In the genomic region with DNA sequence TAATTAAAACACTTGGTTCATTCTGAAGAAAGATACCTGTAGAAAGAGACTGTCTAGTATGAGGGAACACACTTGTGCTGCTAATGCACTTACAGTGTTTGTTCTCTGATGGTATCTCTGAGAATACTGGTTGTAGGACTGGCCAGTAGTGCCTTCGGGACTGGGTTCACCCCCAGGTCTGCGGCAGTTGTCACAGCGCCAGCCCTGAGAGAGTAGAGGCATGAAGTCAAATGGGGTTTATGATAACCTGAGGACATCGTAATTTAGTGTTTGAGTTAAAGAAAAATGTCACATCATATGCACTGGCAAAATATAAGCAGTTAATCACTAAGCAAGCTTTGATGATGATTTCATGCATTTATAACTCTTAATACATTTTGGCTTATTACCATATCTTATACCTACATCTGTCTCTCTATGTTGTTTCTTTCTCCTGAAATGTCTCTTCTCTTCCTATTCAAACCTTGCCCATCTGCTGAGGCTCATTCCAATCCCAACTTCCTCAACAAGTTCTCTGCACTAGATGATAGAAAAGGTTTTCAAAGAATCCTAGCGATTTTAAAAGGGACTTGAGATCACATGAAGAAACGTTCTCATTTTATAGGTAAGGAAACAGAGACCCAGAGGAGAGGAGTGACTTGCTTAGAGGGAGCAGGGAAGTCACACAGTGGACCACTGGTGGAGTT, we compare ENCODE assay signal across 30 cellular contexts. TPM values are rescaled to one million over a fixed set of nuclear protein-coding genes. Genes with fewer than 3 reads are reported as not detected.
DNase-seq lines count a peak whose midpoint lies in the region; ATAC-seq and TF ChIP-seq lines count a peak whose summit lies in the region.
"Had no signal": no experiment of that assay in that cellular context is flagged by ENCODE, and none has a peak within 500 bp of the region (broad histone marks: within the 10 kb centered on the region; RNA-seq: fewer than 3 reads in every experiment).

No MANE protein-coding gene starts in this region.

- H3K4me3 ChIP-seq in Caco-2 (ENCODE audit: low read depth, low read length) = no peak overlapping the region
- no peak overlapping the region for H3K4me3 ChIP-seq in esophagus muscularis mucosa
- no peak overlapping the region for H3K4me3 ChIP-seq in mesodermal cell (ENCODE audit: extremely low read depth, insufficient read depth, low read length, poor library complexity, severe bottlenecking)
- no peak overlapping the region for H3K4me3 ChIP-seq in body of pancreas
- H3K4me3 ChIP-seq: coronary artery, gastroesophageal sphincter, left ventricle myocardium inferior, SK-N-MC, skin epidermis had no signal

- 77% methylated on average over 6 of the region's 6 CpGs for WGBS in esophagus muscularis mucosa
- WGBS in mesodermal cell (ENCODE audit: insufficient coverage in 2 of 2), 2 experiments = 89 to 92% methylated on average over 3 to 4 of the region's 6 CpGs
- WGBS in body of pancreas, 2 donors = 74 to 89% methylated on average over 6 of the region's 6 CpGs

- H3K27ac Mint-ChIP-seq in Caco-2 (ENCODE audit: unreplicated experiment) = peak overlapping the region; percentile 9
- no peak overlapping the region for H3K27ac Mint-ChIP-seq in activated CD4-positive, alpha-beta memory T cell treated with anti-CD3 and anti-CD28 coated beads for 36 hours
- H3K27ac Mint-ChIP-seq: activated CD4-positive, alpha-beta T cell treated with anti-CD3 and anti-CD28 coated beads for 36 hours; activated naive CD8-positive, alpha-beta T cell treated with anti-CD3 and anti-CD28 coated beads, Interleukin-2, amount 50 U/mL, for 24 hours; brain; immature natural killer cell; natural killer cell; T-helper 17 cell had no signal

- TF ChIP-seq POLR2A in esophagus muscularis mucosa (IDR thresholded peaks at IDR 0.05; ENCODE audit: low read depth) (no peak), body of pancreas (IDR thresholded peaks at IDR 0.05) (no peak)

- BruUV-seq in Caco-2 (replicated peaks; lab: Mats Ljungman, UMichigan) = no TSS peak

- no peak for TF ChIP-seq CTCF in Caco-2 (IDR thresholded peaks at IDR 0.05; ENCODE audit: insufficient read depth in 1 of 2, low read depth in 1 of 2, low read length in 1 of 2, severe bottlenecking in 1 of 2, unreplicated experiment in 1 of 2)
- TF ChIP-seq CTCF in esophagus muscularis mucosa (IDR thresholded peaks at IDR 0.05) = no peak
- no peak for TF ChIP-seq CTCF in body of pancreas (IDR thresholded peaks at IDR 0.05)

- no peak for TF ChIP-seq EP300 in esophagus muscularis mucosa (IDR thresholded peaks at IDR 0.05)

- peaks cover 20% of the 10 kb centered on the region for H3K4me1 Mint-ChIP-seq in Caco-2 (ENCODE audit: low read depth, unreplicated experiment)
- H3K4me1 Mint-ChIP-seq in activated CD4-positive, alpha-beta memory T cell treated with anti-CD3 and anti-CD28 coated beads for 36 hours (ENCODE audit: low read depth) = no peaks in the 10 kb centered on the region
- H3K4me1 Mint-ChIP-seq: activated CD4-positive, alpha-beta T cell treated with anti-CD3 and anti-CD28 coated beads for 36 hours; activated naive CD8-positive, alpha-beta T cell treated with anti-CD3 and anti-CD28 coated beads, Interleukin-2, amount 50 U/mL, for 24 hours; CD14-positive monocyte; immature natural killer cell; natural killer cell; T-helper 17 cell had no signal

- no peaks in the 10 kb centered on the region for H3K9me3 Mint-ChIP-seq in Caco-2 (ENCODE audit: unreplicated experiment)
- no peaks in the 10 kb centered on the region for H3K9me3 Mint-ChIP-seq in activated CD4-positive, alpha-beta memory T cell treated with anti-CD3 and anti-CD28 coated beads for 36 hours
- H3K9me3 Mint-ChIP-seq: brain, CD14-positive monocyte, immature natural killer cell, natural killer cell had no signal

- DNase-seq in Caco-2 (no peak), esophagus muscularis mucosa (ENCODE audit: extremely low spot score) (peak; percentile 24), COLO668 (lab: John Stamatoyannopoulos, UW; ENCODE audit: unreplicated experiment) (no peak), mucosa of gallbladder (ENCODE audit: low spot score) (no peak), body of pancreas (no peak)
- DNase-seq in activated CD4-positive, alpha-beta memory T cell treated with anti-CD3 and anti-CD28 coated beads for 36 hours = no peak
- DNase-seq: ACHN; activated CD4-positive, alpha-beta T cell treated with anti-CD3 and anti-CD28 coated beads for 36 hours; activated CD8-positive, alpha-beta memory T cell treated with anti-CD3 and anti-CD28 coated beads for 24 hours; activated effector memory CD4-positive, alpha-beta T cell treated with anti-CD3 and anti-CD28 coated beads, Interleukin-2, amount 50 U/mL, for 16 hours; activated naive CD8-positive, alpha-beta T cell treated with anti-CD3 and anti-CD28 coated beads, Interleukin-2, amount 50 U/mL, for 24 hours; activated T-cell treated with anti-CD3 and anti-CD28 coated beads, Interleukin-2, amount 50 U/mL, for 1 hour; effector memory CD4-positive, alpha-beta T cell; hippocampal formation; immature natural killer cell; left ventricle myocardium inferior; natural killer cell; NCI-H1436 treated with DMSO at 0.1 percent for 48 hours; NCI-H446 treated with DMSO at 0.1 percent for 48 hours; occipital lobe; stimulated activated CD4-positive, alpha-beta T cell treated with anti-CD3 and anti-CD28 coated beads, Interleukin-1b, Interleukin-23, amount 100 ng/mL, for 48 hours; T-helper 17 cell had no signal

- no peak overlapping the region for H3K4me3 Mint-ChIP-seq in Caco-2 (ENCODE audit: unreplicated experiment)
- no peak overlapping the region for H3K4me3 Mint-ChIP-seq in activated CD4-positive, alpha-beta memory T cell treated with anti-CD3 and anti-CD28 coated beads for 36 hours
- H3K4me3 Mint-ChIP-seq: activated CD4-positive, alpha-beta T cell treated with anti-CD3 and anti-CD28 coated beads for 36 hours; activated naive CD8-positive, alpha-beta T cell treated with anti-CD3 and anti-CD28 coated beads, Interleukin-2, amount 50 U/mL, for 24 hours; brain; CD14-positive monocyte; immature natural killer cell; natural killer cell; T-helper 17 cell had no signal

- intact Hi-C loops in Caco-2 (cut with micrococcal nuclease; ENCODE audit: unreplicated experiment) (no loop called here), esophagus muscularis mucosa (cut with DNase I) (no loop called here), body of pancreas (cut with DNase I) (no loop called here)
- intact Hi-C loops in activated CD4-positive, alpha-beta memory T cell treated with anti-CD3 and anti-CD28 coated beads for 36 hours (cut with micrococcal nuclease) = no loop called here

- H3K36me3 Mint-ChIP-seq in Caco-2 (ENCODE audit: insufficient read depth, unreplicated experiment) = peaks cover 98% of the 10 kb centered on the region
- peaks cover 41% of the 10 kb centered on the region for H3K36me3 Mint-ChIP-seq in activated CD4-positive, alpha-beta memory T cell treated with anti-CD3 and anti-CD28 coated beads for 36 hours
- H3K36me3 Mint-ChIP-seq: natural killer cell had no signal

- ATAC-seq in SK-N-SH treated with all-trans-retinoic acid at 6 μM for 48 hours (no peak), body of pancreas (no peak)
- ATAC-seq: activated CD4-positive, alpha-beta T cell treated with anti-CD3 and anti-CD28 coated beads for 36 hours; activated naive CD8-positive, alpha-beta T cell treated with anti-CD3 and anti-CD28 coated beads, Interleukin-2, amount 50 U/mL, for 24 hours; gastroesophageal sphincter; natural killer cell; T-helper 17 cell had no signal

- CTCF ChIA-PET in Caco-2 (lab: Charles Lee) = no interaction called here
- CTCF ChIA-PET in activated CD4-positive, alpha-beta memory T cell treated with anti-CD3 and anti-CD28 coated beads for 36 hours (lab: Charles Lee) = interaction anchor here (0.6 kb wide), 3 partner anchors 412 to 556 kb away, joined by 3 to 4 read pairs (median 4); no protein-coding TSS in a partner anchor

- H3K9me3 ChIP-seq in Caco-2 = no peaks in the 10 kb centered on the region
- H3K9me3 ChIP-seq in esophagus muscularis mucosa = no peaks in the 10 kb centered on the region
- H3K9me3 ChIP-seq in mesodermal cell (ENCODE audit: control insufficient read depth, low read length) = no peaks in the 10 kb centered on the region
- H3K9me3 ChIP-seq in body of pancreas = no peaks in the 10 kb centered on the region
- H3K9me3 ChIP-seq: gastroesophageal sphincter, left ventricle myocardium inferior had no signal

- H3K4me1 ChIP-seq in Caco-2 (no peaks in the 10 kb centered on the region), esophagus muscularis mucosa (peaks cover 0 to 10% (median 5%) of the 10 kb centered on the region in 4 donors), mesodermal cell (ENCODE audit: control insufficient read depth, insufficient read depth, low read length, poor library complexity, severe bottlenecking) (no peaks in the 10 kb centered on the region), body of pancreas (no peaks in the 10 kb centered on the region)
- H3K4me1 ChIP-seq: gastroesophageal sphincter, left ventricle myocardium inferior had no signal

- H3K36me3 ChIP-seq in Caco-2 (ENCODE audit: control insufficient read depth, insufficient read depth, low read length) (peaks cover 12% of the 10 kb centered on the region), esophagus muscularis mucosa (peaks cover 48 to 82% (median 65%) of the 10 kb centered on the region in 4 donors), mesodermal cell (ENCODE audit: control insufficient read depth, insufficient read depth, low read length) (peaks cover 76% of the 10 kb centered on the region), body of pancreas (replicated peaks in 1 of 2; ENCODE audit: insufficient read depth in 1 of 2, low read depth in 2 of 2) (peaks cover 0 to 3% of the 10 kb centered on the region in 2 donors)

- H3K27me3 Mint-ChIP-seq in Caco-2 (ENCODE audit: insufficient read depth, unreplicated experiment) = no peaks in the 10 kb centered on the region
- no peaks in the 10 kb centered on the region for H3K27me3 Mint-ChIP-seq in activated CD4-positive, alpha-beta memory T cell treated with anti-CD3 and anti-CD28 coated beads for 36 hours
- H3K27me3 Mint-ChIP-seq: activated CD4-positive, alpha-beta T cell treated with anti-CD3 and anti-CD28 coated beads for 36 hours; activated naive CD8-positive, alpha-beta T cell treated with anti-CD3 and anti-CD28 coated beads, Interleukin-2, amount 50 U/mL, for 24 hours; brain; T-helper 17 cell had no signal

- H3K27ac ChIP-seq in esophagus muscularis mucosa (replicated peaks in 1 of 4) = peak overlapping the region in 1 of 4 donors; percentile 20
- peak overlapping the region; percentile 37 for H3K27ac ChIP-seq in mesodermal cell (ENCODE audit: low read depth, low read length, severe bottlenecking)
- H3K27ac ChIP-seq in body of pancreas = no peak overlapping the region
- H3K27ac ChIP-seq: coronary artery, left ventricle myocardium inferior, skin epidermis had no signal

- H3K27me3 ChIP-seq in Caco-2 (replicated peaks; ENCODE audit: control insufficient read depth, insufficient read depth, low read length) = no peaks in the 10 kb centered on the region
- no peaks in the 10 kb centered on the region for H3K27me3 ChIP-seq in esophagus muscularis mucosa
- no peaks in the 10 kb centered on the region for H3K27me3 ChIP-seq in body of pancreas
- H3K27me3 ChIP-seq: gastroesophageal sphincter had no signal

- POLR2A ChIA-PET in Caco-2 (lab: Charles Lee) = no interaction called here
- POLR2A ChIA-PET in activated CD4-positive, alpha-beta memory T cell treated with anti-CD3 and anti-CD28 coated beads for 36 hours (lab: Charles Lee) = no interaction called here

RNA-seq across cellular contexts. Expression of a gene that starts 50.2 kb away (rescaled TPM):
- total RNA-seq in Caco-2 (2022) = 318 and 325 TPM in 2 replicates
- total RNA-seq in esophagus muscularis mucosa = 10 to 100 TPM; 29.1 to 50.8 (median 34.4) TPM
- 111 TPM for polyA plus RNA-seq in mesodermal cell (2013, experiment 1 of 2)
- 112 TPM for polyA plus RNA-seq in mesodermal cell (2013, experiment 2 of 2)
- 100 to 1,000 TPM; 256 to 261 TPM for total RNA-seq in activated CD4-positive, alpha-beta memory T cell treated with anti-CD3 and anti-CD28 coated beads for 36 hours
- 62.8 TPM for total RNA-seq in mucosa of gallbladder
- 10 to 100 TPM; 30.3 to 38.1 TPM for total RNA-seq in body of pancreas
